In genomic region chr10:132084384-132084783, GRCh38 we compare ENCODE assay signal across 1 cellular context. TPM values are rescaled to one million over a fixed set of nuclear protein-coding genes. Genes with fewer than 3 reads are reported as not detected.
"Had no signal": no experiment of that assay in that cellular context is flagged by ENCODE, and none has a peak within 500 bp of the region (broad histone marks: within the 10 kb centered on the region; RNA-seq: fewer than 3 reads in every experiment).

No MANE protein-coding gene starts in this region.

RNA-seq across cellular contexts. Expression of gene JAKMIP3, which starts 18.6 kb away (rescaled TPM):
- total RNA-seq: GM12878 had no signal
